37 cellular contexts compared by ENCODE assay signal in the genomic region with DNA sequence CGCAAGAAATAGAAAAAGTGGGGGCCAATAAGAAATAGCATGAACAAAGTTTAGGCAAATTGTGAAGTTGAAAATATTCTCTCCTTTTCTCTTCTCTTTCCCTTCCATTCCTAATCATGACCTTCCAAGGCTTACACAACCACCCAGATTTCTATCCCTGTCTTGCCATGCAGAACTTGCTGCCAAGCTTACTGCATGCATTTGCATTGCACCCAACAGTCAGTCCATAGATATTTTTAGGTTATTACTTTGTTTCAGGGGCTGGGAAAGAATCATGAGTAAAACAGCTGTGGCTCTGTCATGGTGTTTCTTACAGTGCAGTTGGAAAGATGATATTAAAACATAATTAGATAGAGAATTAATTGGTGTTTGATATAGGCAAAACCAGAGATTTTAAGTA.
"Had no signal": no experiment of that assay in that cellular context is flagged by ENCODE, and none has a peak within 500 bp of the region (broad histone marks: within the 10 kb centered on the region; RNA-seq: fewer than 3 reads in every experiment).

No MANE protein-coding gene starts in this region.

- H3K27me3 Mint-ChIP-seq: activated B cell treated with CpG ODN at 0.5 μM for 24 hours; activated CD4-positive, alpha-beta memory T cell treated with anti-CD3 and anti-CD28 coated beads for 36 hours; activated CD4-positive, alpha-beta T cell treated with anti-CD3 and anti-CD28 coated beads, Interleukin-2, amount 10 ng/mL, durations not matched to agents 24 days and 14 days; activated naive CD8-positive, alpha-beta T cell treated with anti-CD3 and anti-CD28 coated beads for 36 hours; activated T-helper 17 cell treated with anti-CD3 and anti-CD28 coated beads, Interleukin-2, amount 50 U/mL, for 72 hours had no signal

- H3K4me1 Mint-ChIP-seq: activated B cell treated with CpG ODN at 0.5 μM for 24 hours; activated CD4-positive, alpha-beta T cell treated with anti-CD3 and anti-CD28 coated beads, Interleukin-2, amount 10 ng/mL, durations not matched to agents 24 days and 14 days; activated naive CD8-positive, alpha-beta T cell treated with anti-CD3 and anti-CD28 coated beads for 36 hours; activated T-helper 17 cell treated with anti-CD3 and anti-CD28 coated beads, Interleukin-2, amount 50 U/mL, for 72 hours had no signal

- H3K27ac Mint-ChIP-seq: activated B cell treated with CpG ODN at 0.5 μM for 24 hours; activated CD4-positive, alpha-beta memory T cell treated with anti-CD3 and anti-CD28 coated beads for 36 hours; activated CD4-positive, alpha-beta T cell treated with anti-CD3 and anti-CD28 coated beads, Interleukin-2, amount 10 ng/mL, durations not matched to agents 24 days and 14 days; activated CD8-positive, alpha-beta T cell treated with anti-CD3 and anti-CD28 coated beads for 36 hours; activated naive CD4-positive, alpha-beta T cell treated with anti-CD3 and anti-CD28 coated beads for 36 hours; activated naive CD4-positive, alpha-beta T cell treated with anti-CD3 and anti-CD28 coated beads, Interleukin-2, amount 50 U/mL, for 72 hours; activated naive CD8-positive, alpha-beta T cell treated with anti-CD3 and anti-CD28 coated beads for 36 hours; activated T-cell treated with anti-CD3 and anti-CD28 coated beads, Interleukin-2, amount 50 U/mL, for 72 hours; activated T-helper 1 cell treated with anti-CD3 and anti-CD28 coated beads, Interleukin-12 subunit alpha, Interleukin-12 subunit beta, Interleukin-2, Interleukin-4 antibody, amounts not matched to agents 30 ng/mL and 10 ng/mL and 1 ng/mL, durations not matched to agents 14 hours and 24 hours and 36 hours; activated T-helper 17 cell treated with anti-CD3 and anti-CD28 coated beads, Interleukin-2, amount 50 U/mL, for 72 hours; T-helper 1 cell treated with Interleukin-12 subunit alpha and Interleukin-12 subunit beta and Interleukin-4 antibody, amounts not matched to agents 30 μg/mL and 1 μg/mL, for 36 hours; T-helper 2 cell treated with Interferon-gamma antibody and Interleukin-4, amounts not matched to agents 5 μg/mL and 100 μg/mL, for 36 hours had no signal

- H3K36me3 Mint-ChIP-seq: activated CD4-positive, alpha-beta memory T cell treated with anti-CD3 and anti-CD28 coated beads for 36 hours; activated naive CD4-positive, alpha-beta T cell treated with anti-CD3 and anti-CD28 coated beads, Interleukin-2, amount 50 U/mL, for 72 hours; activated naive CD8-positive, alpha-beta T cell treated with anti-CD3 and anti-CD28 coated beads for 36 hours had no signal

- H3K4me1 ChIP-seq: adrenal gland, body of pancreas, breast epithelium had no signal

- H3K4me3 Mint-ChIP-seq: activated B cell treated with CpG ODN at 0.5 μM for 24 hours; activated CD4-positive, alpha-beta memory T cell treated with anti-CD3 and anti-CD28 coated beads for 36 hours; activated CD4-positive, alpha-beta T cell treated with anti-CD3 and anti-CD28 coated beads, Interleukin-2, amount 10 ng/mL, durations not matched to agents 24 days and 14 days; activated CD8-positive, alpha-beta T cell treated with anti-CD3 and anti-CD28 coated beads for 36 hours; activated naive CD4-positive, alpha-beta T cell treated with anti-CD3 and anti-CD28 coated beads for 36 hours; activated naive CD8-positive, alpha-beta T cell treated with anti-CD3 and anti-CD28 coated beads for 36 hours; activated T-cell treated with anti-CD3 and anti-CD28 coated beads, Interleukin-2, amount 50 U/mL, for 4 hours; activated T-cell treated with anti-CD3 and anti-CD28 coated beads, Interleukin-2, amount 50 U/mL, for 72 hours; activated T-helper 1 cell treated with anti-CD3 and anti-CD28 coated beads, Interleukin-12 subunit alpha, Interleukin-12 subunit beta, Interleukin-2, Interleukin-4 antibody, amounts not matched to agents 30 ng/mL and 10 ng/mL and 1 ng/mL, durations not matched to agents 14 hours and 24 hours and 36 hours; activated T-helper 17 cell treated with anti-CD3 and anti-CD28 coated beads, Interleukin-2, amount 50 U/mL, for 72 hours; T-helper 1 cell treated with Interleukin-12 subunit alpha and Interleukin-12 subunit beta and Interleukin-4 antibody, amounts not matched to agents 30 μg/mL and 1 μg/mL, for 36 hours; T-helper 2 cell treated with Interferon-gamma antibody and Interleukin-4, amounts not matched to agents 5 μg/mL and 100 μg/mL, for 36 hours had no signal

- DNase-seq: activated B cell treated with CpG ODN at 0.5 μM for 24 hours; activated CD4-positive, alpha-beta memory T cell treated with anti-CD3 and anti-CD28 coated beads for 36 hours; activated CD4-positive, alpha-beta T cell treated with anti-CD3 and anti-CD28 coated beads for 4 hours; activated CD4-positive, alpha-beta T cell treated with anti-CD3 and anti-CD28 coated beads, Interleukin-2, amount 10 ng/mL, durations not matched to agents 24 days and 14 days; activated CD4-positive, alpha-beta T cell treated with anti-CD3 and anti-CD28 coated beads, Interleukin-2, amount 50 U/mL, for 1 hour; activated CD4-positive, alpha-beta T cell treated with anti-CD3 and anti-CD28 coated beads, Interleukin-2, amount 50 U/mL, for 4 hours; activated CD4-positive, CD25-positive, alpha-beta regulatory T cell treated with anti-CD3 and anti-CD28 coated beads, Interleukin-2, amount 50 U/mL, for 72 hours; activated CD8-positive, alpha-beta memory T cell treated with anti-CD3 and anti-CD28 coated beads, Interleukin-2, amount 50 U/mL, for 4 hours; activated CD8-positive, alpha-beta T cell treated with anti-CD3 and anti-CD28 coated beads for 36 hours; activated effector memory CD4-positive, alpha-beta T cell treated with anti-CD3 and anti-CD28 coated beads, Interleukin-2, amount 50 U/mL, for 16 hours; activated gamma-delta T cell treated with Interleukin-2 at 50 U/mL for 16 hours; activated naive CD4-positive, alpha-beta T cell; activated naive CD4-positive, alpha-beta T cell treated with anti-CD3 and anti-CD28 coated beads for 36 hours; activated naive CD4-positive, alpha-beta T cell treated with anti-CD3 and anti-CD28 coated beads, Interleukin-2, amount 50 U/mL, for 16 hours; activated naive CD8-positive, alpha-beta T cell treated with anti-CD3 and anti-CD28 coated beads for 36 hours; activated T-cell treated with anti-CD3 and anti-CD28 coated beads for 4 hours; activated T-cell treated with anti-CD3 and anti-CD28 coated beads, Interleukin-2, amount 50 U/mL, for 1 hour; activated T-cell treated with anti-CD3 and anti-CD28 coated beads, Interleukin-2, amount 50 U/mL, for 4 hours; activated T-cell treated with anti-CD3 and anti-CD28 coated beads, Interleukin-2, amount 50 U/mL, for 72 hours; adrenal gland; amniotic stem cell; aorta; body of pancreas; brain microvascular endothelial cell; central memory CD4-positive, alpha-beta T cell; T-helper 1 cell; T-helper 2 cell; T-helper 9 cell had no signal

- FAIRE-seq: astrocyte, TTC549 had no signal

- H3K27ac ChIP-seq: adrenal gland, body of pancreas, brain microvascular endothelial cell, breast epithelium, VCaP had no signal

- H3K9me3 Mint-ChIP-seq: activated CD4-positive, alpha-beta T cell treated with anti-CD3 and anti-CD28 coated beads, Interleukin-2, amount 10 ng/mL, durations not matched to agents 24 days and 14 days; activated naive CD4-positive, alpha-beta T cell treated with anti-CD3 and anti-CD28 coated beads for 36 hours; activated T-cell treated with anti-CD3 and anti-CD28 coated beads, Interleukin-2, amount 50 U/mL, for 4 hours; activated T-helper 1 cell treated with anti-CD3 and anti-CD28 coated beads, Interleukin-12 subunit alpha, Interleukin-12 subunit beta, Interleukin-2, Interleukin-4 antibody, amounts not matched to agents 30 ng/mL and 10 ng/mL and 1 ng/mL, durations not matched to agents 14 hours and 24 hours and 36 hours; T-helper 1 cell treated with Interleukin-12 subunit alpha and Interleukin-12 subunit beta and Interleukin-4 antibody, amounts not matched to agents 30 μg/mL and 1 μg/mL, for 36 hours; T-helper 2 cell treated with Interferon-gamma antibody and Interleukin-4, amounts not matched to agents 5 μg/mL and 100 μg/mL, for 36 hours had no signal

- ATAC-seq: activated CD8-positive, alpha-beta T cell treated with anti-CD3 and anti-CD28 coated beads for 36 hours; activated naive CD4-positive, alpha-beta T cell treated with anti-CD3 and anti-CD28 coated beads, Interleukin-2, amount 50 U/mL, for 72 hours; activated T-cell treated with anti-CD3 and anti-CD28 coated beads, Interleukin-2, amount 50 U/mL, for 4 hours; activated T-cell treated with anti-CD3 and anti-CD28 coated beads, Interleukin-2, amount 50 U/mL, for 72 hours; activated T-helper 17 cell treated with anti-CD3 and anti-CD28 coated beads, Interleukin-2, amount 50 U/mL, for 72 hours; body of pancreas had no signal

- H3K27me3 ChIP-seq: adrenal gland, body of pancreas, brain microvascular endothelial cell, breast epithelium had no signal

- H3K9me3 ChIP-seq: adrenal gland, body of pancreas had no signal
